In the genomic region with DNA sequence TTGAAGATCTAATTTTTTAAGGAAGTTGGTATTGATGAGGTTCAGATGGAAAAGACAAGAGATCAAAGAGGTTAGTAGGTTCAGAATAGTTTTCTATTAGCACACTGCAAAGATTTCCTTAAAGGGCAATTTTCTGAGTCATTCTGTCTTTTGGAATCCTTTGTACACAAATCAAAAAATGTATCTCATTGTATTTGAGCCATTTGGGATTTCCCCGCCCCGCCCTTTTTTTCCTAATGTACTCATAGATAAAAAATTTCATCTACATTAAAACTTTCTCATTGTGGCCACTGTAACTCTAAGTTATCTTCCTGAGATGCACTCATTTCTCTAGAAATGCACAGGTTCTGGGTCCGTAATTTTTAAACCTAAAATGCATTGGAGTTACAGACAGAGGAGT, we compare ENCODE assay signal across 31 cellular contexts. TPM values are rescaled to one million over a fixed set of nuclear protein-coding genes. Genes with fewer than 3 reads are reported as not detected.
DNase-seq lines count a peak whose midpoint lies in the region; ATAC-seq and TF ChIP-seq lines count a peak whose summit lies in the region.
"Had no signal": no experiment of that assay in that cellular context is flagged by ENCODE, and none has a peak within 500 bp of the region (broad histone marks: within the 10 kb centered on the region; RNA-seq: fewer than 3 reads in every experiment).

No MANE protein-coding gene starts in this region.

- no peaks in the 10 kb centered on the region for H3K9me3 ChIP-seq in CD4-positive, alpha-beta memory T cell (ENCODE audit: control insufficient read depth in 1 of 2, low read length in 2 of 2)
- H3K9me3 ChIP-seq in ovary: no peaks in the 10 kb centered on the region
- H3K9me3 ChIP-seq: colonic mucosa had no signal

- POLR2A ChIA-PET in CD4-positive, alpha-beta memory T cell (lab: Charles Lee; ENCODE audit: partially characterized antibody): interaction anchor here (1.1 to 9.2 kb wide), 12 partner anchors 8 to 170 kb away, joined by 3 to 54 read pairs (median 6); a partner anchor contains a TSS
- POLR2A ChIA-PET in T-cell (lab: Charles Lee): interaction anchor here in 1 of 2 donors (0.6 to 0.9 kb wide), 2 partner anchors 95 to 213 kb away, joined by 3 read pairs; no protein-coding TSS in a partner anchor

- CTCF ChIA-PET in CD4-positive, alpha-beta memory T cell (lab: Charles Lee; ENCODE audit: partially characterized antibody): interaction anchor here (2.8 kb wide), 1 partner anchor 171 kb away, joined by 8 read pairs; no protein-coding TSS in a partner anchor
- CTCF ChIA-PET in T-cell (lab: Charles Lee): no interaction called here

- H3K9me3 Mint-ChIP-seq in CD4-positive, alpha-beta memory T cell: peaks cover 2 to 28% (median 23%) of the 10 kb centered on the region in 8 donors
- peaks cover 3 to 29% (median 8%) of the 10 kb centered on the region in 3 donors for H3K9me3 Mint-ChIP-seq in T-cell
- peaks cover 2% of the 10 kb centered on the region for H3K9me3 Mint-ChIP-seq in activated naive CD8-positive, alpha-beta T cell (ENCODE audit: low read depth)
- H3K9me3 Mint-ChIP-seq: effector memory CD8-positive, alpha-beta T cell; type B pancreatic cell had no signal

- 87 to 88% (median 88%) methylated on average over 3 of the region's 3 CpGs for WGBS in ovary, 3 donors

- H3K4me3 Mint-ChIP-seq in CD4-positive, alpha-beta memory T cell: peak overlapping the region in 5 of 8 donors; percentile 34 to 63 (median 43)
- H3K4me3 Mint-ChIP-seq in T-cell: peak overlapping the region in 1 of 3 donors; percentile 55
- no peak overlapping the region for H3K4me3 Mint-ChIP-seq in activated naive CD8-positive, alpha-beta T cell
- H3K4me3 Mint-ChIP-seq: B cell; effector memory CD8-positive, alpha-beta T cell; natural killer cell; type B pancreatic cell had no signal

- TF ChIP-seq CTCF in ovary (IDR thresholded peaks at IDR 0.05): no peak

- TF ChIP-seq POLR2A in ovary (IDR thresholded peaks at IDR 0.05): no peak

- ATAC-seq in T-cell (replicated peaks in 1 of 4) (no peak), GM19023 (IDR thresholded peaks at IDR 0.05; ENCODE audit: unreplicated experiment) (no peak)
- ATAC-seq: effector memory CD8-positive, alpha-beta T cell; natural killer cell had no signal

- intact Hi-C loops in CD4-positive, alpha-beta memory T cell (cut with micrococcal nuclease): loop anchor here (5.0 kb wide), 1 partner anchor 38 kb away; no protein-coding TSS in a partner anchor
- intact Hi-C loops in ovary (cut with DNase I): no loop called here

- H3K4me3 ChIP-seq in CD4-positive, alpha-beta memory T cell (ENCODE audit: low read length in 2 of 2): no peak overlapping the region
- H3K4me3 ChIP-seq in ovary: no peak overlapping the region
- H3K4me3 ChIP-seq: cardiac muscle cell, colonic mucosa, PC-9 had no signal

- H3K36me3 ChIP-seq in CD4-positive, alpha-beta memory T cell (ENCODE audit: insufficient read depth, low read length): no peaks in the 10 kb centered on the region
- H3K36me3 ChIP-seq in ovary: no peaks in the 10 kb centered on the region
- H3K36me3 ChIP-seq: cardiac muscle cell, colonic mucosa had no signal

- TF ChIP-seq EP300 in ovary (IDR thresholded peaks at IDR 0.05): no peak

- peak overlapping the region in 6 of 7 donors; percentile 70 to 92 (median 86) for H3K27ac Mint-ChIP-seq in CD4-positive, alpha-beta memory T cell
- peak overlapping the region; percentile 91 for H3K27ac Mint-ChIP-seq in T-cell
- peak overlapping the region; percentile 89 for H3K27ac Mint-ChIP-seq in activated naive CD8-positive, alpha-beta T cell
- H3K27ac Mint-ChIP-seq: B cell, natural killer cell, type B pancreatic cell had no signal

- H3K27ac ChIP-seq in CD4-positive, alpha-beta memory T cell (ENCODE audit: low read depth, low read length): no peak overlapping the region
- no peak overlapping the region for H3K27ac ChIP-seq in ovary
- H3K27ac ChIP-seq: cardiac muscle cell, colonic mucosa, PC-9 had no signal

- peaks cover 43 to 61% (median 52%) of the 10 kb centered on the region in 4 donors for H3K4me1 Mint-ChIP-seq in CD4-positive, alpha-beta memory T cell
- H3K4me1 Mint-ChIP-seq in T-cell: peaks cover 60 to 75% (median 70%) of the 10 kb centered on the region in 3 donors
- peaks cover 66% of the 10 kb centered on the region for H3K4me1 Mint-ChIP-seq in activated naive CD8-positive, alpha-beta T cell (ENCODE audit: low read depth)
- H3K4me1 Mint-ChIP-seq: B cell had no signal

- H3K27me3 ChIP-seq in CD4-positive, alpha-beta memory T cell (ENCODE audit: insufficient read depth, low read length): no peaks in the 10 kb centered on the region
- H3K27me3 ChIP-seq in ovary: no peaks in the 10 kb centered on the region
- H3K27me3 ChIP-seq: cardiac muscle cell, colonic mucosa had no signal

- H3K27me3 Mint-ChIP-seq in CD4-positive, alpha-beta memory T cell: no peaks in the 10 kb centered on the region
- no peaks in the 10 kb centered on the region for H3K27me3 Mint-ChIP-seq in T-cell
- H3K27me3 Mint-ChIP-seq in activated naive CD8-positive, alpha-beta T cell: no peaks in the 10 kb centered on the region
- H3K27me3 Mint-ChIP-seq: effector memory CD8-positive, alpha-beta T cell had no signal

- H3K4me1 ChIP-seq in CD4-positive, alpha-beta memory T cell (ENCODE audit: insufficient read depth, low read length): peaks cover 41% of the 10 kb centered on the region
- H3K4me1 ChIP-seq in ovary (ENCODE audit: insufficient read depth): no peaks in the 10 kb centered on the region
- H3K4me1 ChIP-seq: colonic mucosa had no signal

- DNase-seq in activated T-cell treated with anti-CD3 and anti-CD28 coated beads for 4 hours (peak; percentile 32), T-cell (no peak), mucosa of gallbladder (ENCODE audit: low spot score) (no peak), ovary (no peak)
- DNase-seq in activated T-cell treated with anti-CD3 and anti-CD28 coated beads, Interleukin-2, amount 50 U/mL, for 48 hours: no peak
- no peak for DNase-seq in CD4-positive, alpha-beta memory T cell
- DNase-seq: activated gamma-delta T cell treated with Interleukin-2 at 50 U/mL for 16 hours; aorta; colonic mucosa; COR-L47; DMS79; effector memory CD8-positive, alpha-beta T cell; erythroblast; GDM1; natural killer cell; NCI-H1048; NCI-H1694 treated with DMSO at 0.1 percent for 48 hours; NCI-H2171; NCI-H524; PC-9; retina; SHP77 treated with DMSO at 0.1 percent for 48 hours; small intestine; substantia nigra had no signal

- H3K36me3 Mint-ChIP-seq in CD4-positive, alpha-beta memory T cell: peaks cover 12 to 27% of the 10 kb centered on the region in 2 donors
- peaks cover 26% of the 10 kb centered on the region for H3K36me3 Mint-ChIP-seq in T-cell
- peaks cover 5% of the 10 kb centered on the region for H3K36me3 Mint-ChIP-seq in activated naive CD8-positive, alpha-beta T cell
- H3K36me3 Mint-ChIP-seq: type B pancreatic cell had no signal

RNA-seq across cellular contexts. Expression of a gene that starts 12.1 kb away (rescaled TPM):
- total RNA-seq in CD4-positive, alpha-beta memory T cell: 100 to 1,000 TPM; 158 to 173 TPM
- polyA plus RNA-seq in CD4-positive, alpha-beta memory T cell: 100 to 1,000 TPM; 115 to 154 TPM
- 100 to 1,000 TPM in 3 of 5 donors, 10 to 100 TPM in 2; 55.0 to 168 (median 150) TPM for total RNA-seq in T-cell
- total RNA-seq in mucosa of gallbladder: 20.5 TPM
- total RNA-seq in ovary: 10 to 100 TPM in 4 of 7 donors, 1 to 10 TPM in 3; 3.6 to 17.0 (median 11.4) TPM
- polyA plus RNA-seq in ovary: 10 to 100 TPM; 16.5 to 38.1 TPM
- total RNA-seq: A673, PC-9 had no signal
- polyA plus RNA-seq: cardiac muscle cell had no signal

RNA-seq across cellular contexts. Expression of a gene that starts 52.9 kb away (rescaled TPM):
- 100 to 1,000 TPM; 418 to 448 TPM for total RNA-seq in CD4-positive, alpha-beta memory T cell
- 100 to 1,000 TPM; 449 to 613 TPM for polyA plus RNA-seq in CD4-positive, alpha-beta memory T cell
- total RNA-seq in T-cell: 100 to 1,000 TPM; 121 to 341 (median 306) TPM
- total RNA-seq in mucosa of gallbladder: 39.9 TPM
- 10 to 100 TPM in 3 of 7 donors, 1 to 10 TPM in 4; 5.4 to 18.8 (median 9.6) TPM for total RNA-seq in ovary
- polyA plus RNA-seq in ovary: 10 to 100 TPM; 19.7 to 59.3 TPM
- total RNA-seq: A673, PC-9 had no signal
- polyA plus RNA-seq: cardiac muscle cell, keratinocyte had no signal
